Comparison of ENCODE assay signal across 8 cellular contexts in the genomic region with DNA sequence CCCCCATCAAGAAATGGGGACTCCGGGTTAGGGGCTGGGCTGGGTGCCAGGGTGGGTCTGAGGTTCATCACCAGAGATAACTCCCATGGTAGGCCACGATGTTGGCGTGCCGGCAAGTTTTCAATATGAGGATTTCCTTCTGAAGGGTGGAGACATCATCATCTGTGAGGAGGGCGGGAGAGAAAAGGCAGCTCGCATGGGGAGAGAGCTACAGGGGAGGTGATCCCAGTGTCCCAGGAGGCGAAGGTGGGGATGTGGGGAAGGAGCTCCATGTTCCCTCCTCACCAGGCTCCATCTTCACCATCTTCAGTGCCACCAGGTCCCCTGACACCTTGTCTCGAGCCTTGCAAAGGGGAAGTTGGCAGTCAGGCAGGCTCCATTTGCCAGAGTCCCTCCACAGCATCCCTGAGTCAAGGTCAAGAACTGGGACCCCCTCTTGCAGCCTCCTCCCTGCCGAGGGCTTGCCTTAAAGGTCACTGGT. TPM values are rescaled to one million over a fixed set of nuclear protein-coding genes. Genes with fewer than 3 reads are reported as not detected.
A peak's percentile ranks its signal among the peaks of the same experiment; 100 is the strongest.
DNase-seq lines count a peak whose midpoint lies in the region; ATAC-seq and TF ChIP-seq lines count a peak whose summit lies in the region.

No MANE protein-coding gene starts in this region.

- CTCF ChIA-PET in activated CD4-positive, alpha-beta T cell treated with anti-CD3 and anti-CD28 coated beads, Interleukin-2, amount 10 ng/mL, durations not matched to agents 7 days and 5 days (lab: Charles Lee), result interaction anchor here (1.2 to 3.9 kb wide), 5 partner anchors 17 to 313 kb away, joined by 3 to 22 read pairs (median 7); partner anchors contain the start of genes MRPS12 and SARS2
- CTCF ChIA-PET in activated CD8-positive, alpha-beta T cell treated with anti-CD3 and anti-CD28 coated beads, Interleukin-2, amount 10 ng/mL, durations not matched to agents 7 days and 5 days (lab: Charles Lee), result interaction anchor here (0.6 to 5.7 kb wide), 9 partner anchors 18 to 569 kb away, joined by 3 to 65 read pairs (median 14); partner anchors contain the start of genes FAM98C, MRPS12 and SARS2

- peak; percentile 22 for DNase-seq in activated CD4-positive, alpha-beta T cell treated with anti-CD3 and anti-CD28 coated beads, Interleukin-2, amount 10 ng/mL, durations not matched to agents 7 days and 5 days
- DNase-seq in activated CD4-positive, alpha-beta T cell treated with anti-CD3 and anti-CD28 coated beads, Interleukin-2, amount 50 U/mL, for 1 hour, result no peak
- DNase-seq in activated CD8-positive, alpha-beta T cell treated with anti-CD3 and anti-CD28 coated beads, Interleukin-2, amount 10 ng/mL, durations not matched to agents 7 days and 5 days, result peak; percentile 48
- peak in 2 of 3 donors; percentile 6 to 9 for DNase-seq in immature natural killer cell
- DNase-seq in HFFc6, result no peak

- WGBS in thymus, result 22% methylated on average over 9 of the region's 9 CpGs

- H3K36me3 ChIP-seq in thymus (ENCODE audit: control insufficient read depth, insufficient read depth), result peaks cover 39% of the 10 kb centered on the region

- H3K4me1 Mint-ChIP-seq in activated CD4-positive, alpha-beta T cell treated with anti-CD3 and anti-CD28 coated beads, Interleukin-2, amount 10 ng/mL, durations not matched to agents 7 days and 5 days, result peaks cover 60% of the 10 kb centered on the region
- H3K4me1 Mint-ChIP-seq in activated CD8-positive, alpha-beta T cell treated with anti-CD3 and anti-CD28 coated beads, Interleukin-2, amount 10 ng/mL, durations not matched to agents 7 days and 5 days (ENCODE audit: low read depth), result peaks cover 62% of the 10 kb centered on the region
- H3K4me1 Mint-ChIP-seq in immature natural killer cell (peaks cover 59 to 65% of the 10 kb centered on the region in 2 donors), HFFc6 (ENCODE audit: low read depth) (peaks cover 18% of the 10 kb centered on the region)

- no peaks in the 10 kb centered on the region for H3K27me3 ChIP-seq in thymus (ENCODE audit: control insufficient read depth, insufficient read depth)

- no peaks in the 10 kb centered on the region for H3K9me3 ChIP-seq in thymus (ENCODE audit: control insufficient read depth)

- no peaks in the 10 kb centered on the region for H3K27me3 Mint-ChIP-seq in activated CD4-positive, alpha-beta T cell treated with anti-CD3 and anti-CD28 coated beads, Interleukin-2, amount 10 ng/mL, durations not matched to agents 7 days and 5 days
- no peaks in the 10 kb centered on the region for H3K27me3 Mint-ChIP-seq in activated CD8-positive, alpha-beta T cell treated with anti-CD3 and anti-CD28 coated beads, Interleukin-2, amount 10 ng/mL, durations not matched to agents 7 days and 5 days (ENCODE audit: low read depth)
- H3K27me3 Mint-ChIP-seq in immature natural killer cell (ENCODE audit: low read depth in 3 of 3) (peaks cover 0 to 14% (median 7%) of the 10 kb centered on the region in 3 donors), HFFc6 (ENCODE audit: insufficient read depth) (peaks cover 3% of the 10 kb centered on the region)

- no peak for TF ChIP-seq CTCF in HFFc6 (IDR thresholded peaks at IDR 0.05)

- H3K4me3 ChIP-seq in thymus (ENCODE audit: low read length), result peak overlapping the region; percentile 66

- H3K36me3 Mint-ChIP-seq in activated CD4-positive, alpha-beta T cell treated with anti-CD3 and anti-CD28 coated beads, Interleukin-2, amount 10 ng/mL, durations not matched to agents 7 days and 5 days (ENCODE audit: low read depth), result peaks cover 49% of the 10 kb centered on the region
- peaks cover 60% of the 10 kb centered on the region for H3K36me3 Mint-ChIP-seq in activated CD8-positive, alpha-beta T cell treated with anti-CD3 and anti-CD28 coated beads, Interleukin-2, amount 10 ng/mL, durations not matched to agents 7 days and 5 days (ENCODE audit: low read depth)
- H3K36me3 Mint-ChIP-seq in immature natural killer cell (peaks cover 12 to 36% (median 14%) of the 10 kb centered on the region in 3 donors), HFFc6 (ENCODE audit: low read depth) (peaks cover 20% of the 10 kb centered on the region; the same call in 1 of the 2 replicates)

- H3K4me3 Mint-ChIP-seq in activated CD4-positive, alpha-beta T cell treated with anti-CD3 and anti-CD28 coated beads, Interleukin-2, amount 10 ng/mL, durations not matched to agents 7 days and 5 days, result peak overlapping the region; percentile 92
- peak overlapping the region; percentile 100 for H3K4me3 Mint-ChIP-seq in activated CD8-positive, alpha-beta T cell treated with anti-CD3 and anti-CD28 coated beads, Interleukin-2, amount 10 ng/mL, durations not matched to agents 7 days and 5 days
- H3K4me3 Mint-ChIP-seq in immature natural killer cell, result peak overlapping the region; percentile 97 to 100 (median 99)
- no peak overlapping the region for H3K4me3 Mint-ChIP-seq in HFFc6

- POLR2A ChIA-PET in activated CD4-positive, alpha-beta T cell treated with anti-CD3 and anti-CD28 coated beads, Interleukin-2, amount 10 ng/mL, durations not matched to agents 7 days and 5 days (lab: Charles Lee), result no interaction called here
- POLR2A ChIA-PET in activated CD8-positive, alpha-beta T cell treated with anti-CD3 and anti-CD28 coated beads, Interleukin-2, amount 10 ng/mL, durations not matched to agents 7 days and 5 days (lab: Charles Lee), result interaction anchor here (0.6 to 0.9 kb wide), 2 partner anchors 79 to 1701 kb away, joined by 3 read pairs; partner anchors contain the start of gene ZNF568

- H3K9me3 Mint-ChIP-seq in activated CD4-positive, alpha-beta T cell treated with anti-CD3 and anti-CD28 coated beads, Interleukin-2, amount 10 ng/mL, durations not matched to agents 7 days and 5 days, result no peaks in the 10 kb centered on the region
- no peaks in the 10 kb centered on the region for H3K9me3 Mint-ChIP-seq in activated CD8-positive, alpha-beta T cell treated with anti-CD3 and anti-CD28 coated beads, Interleukin-2, amount 10 ng/mL, durations not matched to agents 7 days and 5 days (ENCODE audit: insufficient read depth)
- no peaks in the 10 kb centered on the region for H3K9me3 Mint-ChIP-seq in immature natural killer cell
- no peaks in the 10 kb centered on the region for H3K9me3 Mint-ChIP-seq in HFFc6

- peak overlapping the region; percentile 92 for H3K27ac Mint-ChIP-seq in activated CD4-positive, alpha-beta T cell treated with anti-CD3 and anti-CD28 coated beads, Interleukin-2, amount 10 ng/mL, durations not matched to agents 7 days and 5 days
- H3K27ac Mint-ChIP-seq in activated CD8-positive, alpha-beta T cell treated with anti-CD3 and anti-CD28 coated beads, Interleukin-2, amount 10 ng/mL, durations not matched to agents 7 days and 5 days, result peak overlapping the region; percentile 99
- H3K27ac Mint-ChIP-seq in immature natural killer cell (peak overlapping the region; percentile 92 to 99 (median 98)), HFFc6 (no peak overlapping the region)

- ATAC-seq in activated CD8-positive, alpha-beta T cell treated with anti-CD3 and anti-CD28 coated beads, Interleukin-2, amount 10 ng/mL, durations not matched to agents 7 days and 5 days, result peak; percentile 6
- ATAC-seq in HG03565 (IDR thresholded peaks at IDR 0.05; ENCODE audit: unreplicated experiment), result no peak
- no peak for ATAC-seq in HG02973 (IDR thresholded peaks at IDR 0.05; ENCODE audit: unreplicated experiment)

- peaks cover 15% of the 10 kb centered on the region for H3K4me1 ChIP-seq in thymus (ENCODE audit: control insufficient read depth, insufficient read depth, low read length)

- peak overlapping the region; percentile 88 for H3K27ac ChIP-seq in thymus (ENCODE audit: low read depth)

RNA-seq across cellular contexts. Expression of gene MAP4K1, which starts 0.4 kb away (rescaled TPM):
- 100 to 1,000 TPM; 282 to 313 TPM for total RNA-seq in activated CD4-positive, alpha-beta T cell treated with anti-CD3 and anti-CD28 coated beads, Interleukin-2, amount 10 ng/mL, durations not matched to agents 7 days and 5 days
- total RNA-seq in activated CD8-positive, alpha-beta T cell treated with anti-CD3 and anti-CD28 coated beads, Interleukin-2, amount 10 ng/mL, durations not matched to agents 7 days and 5 days, result 100 to 1,000 TPM; 259 to 269 TPM
- polyA plus RNA-seq in immature natural killer cell (10 to 100 TPM; 52.1 to 98.1 (median 67.0) TPM), thymus (82.9 TPM)
- under 1 TPM in 3 of 6 experiments, not detected in 3; 0.27 to 0.74 (median 0.28) TPM for total RNA-seq in HFFc6 (2021; fragmentation: NEBNext Ultra II Directional; extraction: Animal tissue kit (Norgen Biotek cat#: 25700))

RNA-seq across cellular contexts. Expression of gene EIF3K, which starts 1.7 kb away (rescaled TPM):
- total RNA-seq in activated CD4-positive, alpha-beta T cell treated with anti-CD3 and anti-CD28 coated beads, Interleukin-2, amount 10 ng/mL, durations not matched to agents 7 days and 5 days, result 100 to 1,000 TPM; 309 to 318 TPM
- total RNA-seq in activated CD8-positive, alpha-beta T cell treated with anti-CD3 and anti-CD28 coated beads, Interleukin-2, amount 10 ng/mL, durations not matched to agents 7 days and 5 days, result 100 to 1,000 TPM; 325 to 352 TPM
- 100 to 1,000 TPM; 338 to 456 (median 383) TPM for polyA plus RNA-seq in immature natural killer cell
- polyA plus RNA-seq in thymus, result 268 TPM
- total RNA-seq in HFFc6 (2021; fragmentation: NEBNext Ultra II Directional; extraction: Animal tissue kit (Norgen Biotek cat#: 25700)), result 100 to 1,000 TPM; 227 to 241 (median 238) TPM

RNA-seq across cellular contexts. Expression of gene ACTN4, which starts 30.1 kb away (rescaled TPM):
- total RNA-seq in activated CD4-positive, alpha-beta T cell treated with anti-CD3 and anti-CD28 coated beads, Interleukin-2, amount 10 ng/mL, durations not matched to agents 7 days and 5 days, result 100 to 1,000 TPM; 337 to 354 TPM
- 100 to 1,000 TPM; 357 to 373 TPM for total RNA-seq in activated CD8-positive, alpha-beta T cell treated with anti-CD3 and anti-CD28 coated beads, Interleukin-2, amount 10 ng/mL, durations not matched to agents 7 days and 5 days
- polyA plus RNA-seq in immature natural killer cell (10 to 100 TPM in 2 of 3 donors, 1 to 10 TPM in 1; 8.5 to 68.3 (median 17.4) TPM), thymus (124 TPM)
- 1,000 to 10,000 TPM in 5 of 6 experiments, 100 to 1,000 TPM in 1; 972 to 1,299 (median 1,250) TPM for total RNA-seq in HFFc6 (2021; fragmentation: NEBNext Ultra II Directional; extraction: Animal tissue kit (Norgen Biotek cat#: 25700))

Comparison
In these comparisons a context has a peak if more than half of its experiments do, and no peak if none do; other contexts are left out.
1. DNase-seq: peak in activated CD4-positive, alpha-beta T cell treated with anti-CD3 and anti-CD28 coated beads, Interleukin-2, amount 10 ng/mL, durations not matched to agents 7 days and 5 days (single experiment), activated CD8-positive, alpha-beta T cell treated with anti-CD3 and anti-CD28 coated beads, Interleukin-2, amount 10 ng/mL, durations not matched to agents 7 days and 5 days (single experiment) and immature natural killer cell (2 of 3); none in activated CD4-positive, alpha-beta T cell treated with anti-CD3 and anti-CD28 coated beads, Interleukin-2, amount 50 U/mL, for 1 hour (single experiment) and HFFc6 (single experiment).
2. RNA of gene MAP4K1, which starts 0.4 kb away (total RNA-seq): 282 to 313 TPM in activated CD4-positive, alpha-beta T cell treated with anti-CD3 and anti-CD28 coated beads, Interleukin-2, amount 10 ng/mL, durations not matched to agents 7 days and 5 days and 259 to 269 TPM in activated CD8-positive, alpha-beta T cell treated with anti-CD3 and anti-CD28 coated beads, Interleukin-2, amount 10 ng/mL, durations not matched to agents 7 days and 5 days; 0.27 to 0.74 TPM in HFFc6; every median in the first group is over 100 times any median in the second.